16 cellular contexts compared by ENCODE assay signal in genomic region chr19:35340431-35340830, GRCh38. TPM values are rescaled to one million over a fixed set of nuclear protein-coding genes. Genes with fewer than 3 reads are reported as not detected.
A peak's percentile ranks its signal among the peaks of the same experiment; 100 is the strongest.
DNase-seq lines count a peak whose midpoint lies in the region; ATAC-seq and TF ChIP-seq lines count a peak whose summit lies in the region.
"Had no signal": no experiment of that assay in that cellular context is flagged by ENCODE, and none has a peak within 500 bp of the region (broad histone marks: within the 10 kb centered on the region; RNA-seq: fewer than 3 reads in every experiment).

No MANE protein-coding gene starts in this region.

- H3K4me3 ChIP-seq in lower lobe of right lung: no peak overlapping the region
- H3K4me3 ChIP-seq: GM23248 had no signal

- no peaks in the 10 kb centered on the region for H3K27me3 ChIP-seq in lower lobe of right lung (ENCODE audit: low read depth)
- H3K27me3 ChIP-seq: BE2C had no signal

- CTCF ChIA-PET in activated B cell treated with CpG ODN at 0.5 μM for 24 hours (lab: Charles Lee): interaction anchor here (0.7 kb wide), 1 partner anchor 12 kb away, joined by 3 read pairs; no protein-coding TSS in a partner anchor

- H3K9me3 Mint-ChIP-seq in natural killer cell treated with Interleukin-12 subunit alpha and Interleukin-12 subunit beta and Interleukin-15 and Interleukin-18, amount 100 ng/mL, for 72 hours: no peaks in the 10 kb centered on the region
- no peaks in the 10 kb centered on the region for H3K9me3 Mint-ChIP-seq in natural killer cell
- no peaks in the 10 kb centered on the region for H3K9me3 Mint-ChIP-seq in activated B cell treated with CpG ODN at 0.5 μM for 24 hours
- H3K9me3 Mint-ChIP-seq in stimulated activated naive B cell treated with anti-CD40 and anti-IgM and Interleukin-4, amounts not matched to agents 10 μg/mL and 1 μg/mL and 100 μg/mL, for 72 hours: no peaks in the 10 kb centered on the region
- H3K9me3 Mint-ChIP-seq: CD8-positive, alpha-beta memory T cell had no signal

- peaks cover 11 to 15% of the 10 kb centered on the region in 2 donors for H3K27me3 Mint-ChIP-seq in natural killer cell treated with Interleukin-12 subunit alpha and Interleukin-12 subunit beta and Interleukin-15 and Interleukin-18, amount 100 ng/mL, for 72 hours
- H3K27me3 Mint-ChIP-seq in natural killer cell (ENCODE audit: low read depth in 2 of 2): peaks cover 0 to 2% of the 10 kb centered on the region in 2 donors
- no peaks in the 10 kb centered on the region for H3K27me3 Mint-ChIP-seq in activated B cell treated with CpG ODN at 0.5 μM for 24 hours
- no peaks in the 10 kb centered on the region for H3K27me3 Mint-ChIP-seq in stimulated activated naive B cell treated with anti-CD40 and anti-IgM and Interleukin-4, amounts not matched to agents 10 μg/mL and 1 μg/mL and 100 μg/mL, for 72 hours

- H3K4me3 Mint-ChIP-seq in natural killer cell treated with Interleukin-12 subunit alpha and Interleukin-12 subunit beta and Interleukin-15 and Interleukin-18, amount 100 ng/mL, for 72 hours: no peak overlapping the region
- H3K4me3 Mint-ChIP-seq in natural killer cell (no peak overlapping the region), activated B cell treated with CpG ODN at 0.5 μM for 24 hours (no peak overlapping the region)
- no peak overlapping the region for H3K4me3 Mint-ChIP-seq in stimulated activated naive B cell treated with anti-CD40 and anti-IgM and Interleukin-4, amounts not matched to agents 10 μg/mL and 1 μg/mL and 100 μg/mL, for 72 hours
- H3K4me3 Mint-ChIP-seq: CD8-positive, alpha-beta memory T cell had no signal

- no peak for ATAC-seq in natural killer cell treated with Interleukin-12 subunit alpha and Interleukin-12 subunit beta and Interleukin-15 and Interleukin-18, amount 100 ng/mL, for 72 hours
- no peak for ATAC-seq in natural killer cell
- ATAC-seq in activated B cell treated with CpG ODN at 0.5 μM for 24 hours (ENCODE audit: low read depth): no peak
- no peak for ATAC-seq in lower lobe of right lung
- no peak for ATAC-seq in stimulated activated naive B cell treated with anti-CD40 and anti-IgM and Interleukin-4, amounts not matched to agents 10 μg/mL and 1 μg/mL and 100 μg/mL, for 72 hours (replicated peaks)
- ATAC-seq in HG03442 (IDR thresholded peaks at IDR 0.05; ENCODE audit: unreplicated experiment): no peak
- ATAC-seq: HepG2 had no signal

- POLR2A ChIA-PET in activated B cell treated with CpG ODN at 0.5 μM for 24 hours (lab: Charles Lee): interaction anchor here (0.7 to 2.9 kb wide), 4 partner anchors 9 to 404 kb away, joined by 3 to 23 read pairs (median 4); partner anchors contain the start of gene CD22

- H3K9me3 ChIP-seq in lower lobe of right lung: no peaks in the 10 kb centered on the region
- H3K9me3 ChIP-seq: BE2C, Caco-2 had no signal

- no peaks in the 10 kb centered on the region for H3K36me3 ChIP-seq in lower lobe of right lung
- H3K36me3 ChIP-seq: BE2C had no signal

- H3K4me1 Mint-ChIP-seq in natural killer cell treated with Interleukin-12 subunit alpha and Interleukin-12 subunit beta and Interleukin-15 and Interleukin-18, amount 100 ng/mL, for 72 hours (ENCODE audit: low read depth in 2 of 2): peaks cover 10 to 17% of the 10 kb centered on the region in 2 donors
- H3K4me1 Mint-ChIP-seq in natural killer cell (no peaks in the 10 kb centered on the region), activated B cell treated with CpG ODN at 0.5 μM for 24 hours (peaks cover 82% of the 10 kb centered on the region)
- H3K4me1 Mint-ChIP-seq in stimulated activated naive B cell treated with anti-CD40 and anti-IgM and Interleukin-4, amounts not matched to agents 10 μg/mL and 1 μg/mL and 100 μg/mL, for 72 hours: peaks cover 59 to 85% of the 10 kb centered on the region in 2 donors
- H3K4me1 Mint-ChIP-seq: CD8-positive, alpha-beta memory T cell had no signal

- no peak overlapping the region for H3K27ac Mint-ChIP-seq in natural killer cell treated with Interleukin-12 subunit alpha and Interleukin-12 subunit beta and Interleukin-15 and Interleukin-18, amount 100 ng/mL, for 72 hours
- H3K27ac Mint-ChIP-seq in natural killer cell: no peak overlapping the region
- H3K27ac Mint-ChIP-seq in activated B cell treated with CpG ODN at 0.5 μM for 24 hours: peak overlapping the region; percentile 37
- peak overlapping the region; percentile 47 for H3K27ac Mint-ChIP-seq in stimulated activated naive B cell treated with anti-CD40 and anti-IgM and Interleukin-4, amounts not matched to agents 10 μg/mL and 1 μg/mL and 100 μg/mL, for 72 hours

- intact Hi-C loops in natural killer cell (cut with micrococcal nuclease): no loop called here
- intact Hi-C loops in activated B cell treated with CpG ODN at 0.5 μM for 24 hours (cut with micrococcal nuclease): loop anchor here (10.0 kb wide), 1 partner anchor 276 kb away; no protein-coding TSS in a partner anchor
- intact Hi-C loops in lower lobe of right lung (cut with DNase I): no loop called here

- TF ChIP-seq CTCF in natural killer cell (IDR thresholded peaks at IDR 0.05): no peak
- no peak for TF ChIP-seq CTCF in activated B cell treated with CpG ODN at 0.5 μM for 24 hours (IDR thresholded peaks at IDR 0.05)
- TF ChIP-seq CTCF in lower lobe of right lung (IDR thresholded peaks at IDR 0.05): no peak

- H3K4me1 ChIP-seq in lower lobe of right lung: no peaks in the 10 kb centered on the region
- H3K4me1 ChIP-seq: BE2C, Caco-2 had no signal

- no peak overlapping the region for H3K27ac ChIP-seq in lower lobe of right lung
- H3K27ac ChIP-seq: GM23248 had no signal

- no peaks in the 10 kb centered on the region for H3K36me3 Mint-ChIP-seq in natural killer cell treated with Interleukin-12 subunit alpha and Interleukin-12 subunit beta and Interleukin-15 and Interleukin-18, amount 100 ng/mL, for 72 hours
- no peaks in the 10 kb centered on the region for H3K36me3 Mint-ChIP-seq in natural killer cell
- peaks cover 92% of the 10 kb centered on the region for H3K36me3 Mint-ChIP-seq in activated B cell treated with CpG ODN at 0.5 μM for 24 hours (ENCODE audit: low read depth)
- H3K36me3 Mint-ChIP-seq in stimulated activated naive B cell treated with anti-CD40 and anti-IgM and Interleukin-4, amounts not matched to agents 10 μg/mL and 1 μg/mL and 100 μg/mL, for 72 hours: peaks cover 57 to 80% of the 10 kb centered on the region in 2 donors
- H3K36me3 Mint-ChIP-seq: CD8-positive, alpha-beta memory T cell had no signal

- peak; percentile 12 for DNase-seq in natural killer cell treated with Interleukin-12 subunit alpha and Interleukin-12 subunit beta and Interleukin-15 and Interleukin-18, amount 100 ng/mL, for 72 hours (ENCODE audit: low spot score)
- DNase-seq in natural killer cell (no peak), activated B cell treated with CpG ODN at 0.5 μM for 24 hours (no peak), lower lobe of right lung (peak; percentile 19), midbrain (lab: John Stamatoyannopoulos, UW) (no peak), NOMO-1 treated with DMSO at 0.1 percent for 48 hours (lab: John Stamatoyannopoulos, UW; ENCODE audit: unreplicated experiment) (no peak)
- no peak for DNase-seq in stimulated activated naive B cell treated with anti-CD40 and anti-IgM and Interleukin-4, amounts not matched to agents 10 μg/mL and 1 μg/mL and 100 μg/mL, for 72 hours
- DNase-seq: BE2C; Caco-2; CD8-positive, alpha-beta memory T cell; DND-41; GF-D8; GM23248; H7 had no signal

RNA-seq across cellular contexts. Expression of gene FFAR1, which starts 7.3 kb away (rescaled TPM):
- total RNA-seq in natural killer cell treated with Interleukin-12 subunit alpha and Interleukin-12 subunit beta and Interleukin-15 and Interleukin-18, amount 100 ng/mL, for 72 hours: under 1 TPM; 0.19 to 0.36 TPM
- under 1 TPM in 2 of 3 donors, not detected in 1; 0.30 to 0.47 TPM for total RNA-seq in natural killer cell
- 5.1 and 6.0 TPM in 2 replicates for total RNA-seq in activated B cell treated with CpG ODN at 0.5 μM for 24 hours
- not detected for total RNA-seq in lower lobe of right lung
- total RNA-seq: Caco-2; CD8-positive, alpha-beta memory T cell; GM23248; H7; HepG2 had no signal

RNA-seq across cellular contexts. Expression of gene CD22, which starts 11.4 kb away (rescaled TPM):
- total RNA-seq in natural killer cell treated with Interleukin-12 subunit alpha and Interleukin-12 subunit beta and Interleukin-15 and Interleukin-18, amount 100 ng/mL, for 72 hours: 10 to 100 TPM in 1 of 2 donors, 1 to 10 TPM in 1; 1.1 to 15.0 TPM
- 1 to 10 TPM; 4.3 to 7.0 (median 6.0) TPM for total RNA-seq in natural killer cell
- total RNA-seq in activated B cell treated with CpG ODN at 0.5 μM for 24 hours: 920 and 1,096 TPM in 2 replicates
- 19.1 TPM for total RNA-seq in lower lobe of right lung
- total RNA-seq: Caco-2, GM23248, H7 had no signal

RNA-seq across cellular contexts. Expression of gene FFAR3, which starts 17.8 kb away (rescaled TPM):
- total RNA-seq in natural killer cell treated with Interleukin-12 subunit alpha and Interleukin-12 subunit beta and Interleukin-15 and Interleukin-18, amount 100 ng/mL, for 72 hours: under 1 TPM in 1 of 2 donors, not detected in 1; 0.62 TPM
- total RNA-seq in natural killer cell (1 to 10 TPM in 1 of 3 donors, under 1 TPM in 1, not detected in 1; 0.92 to 2.7 TPM), activated B cell treated with CpG ODN at 0.5 μM for 24 hours (0.16 TPM in 1 of 2 replicates, not detected in the other), lower lobe of right lung (not detected)
- total RNA-seq: Caco-2; CD8-positive, alpha-beta memory T cell; GM23248; H7; HepG2 had no signal

RNA-seq across cellular contexts. Expression of gene GPR42, which starts 30.4 kb away (rescaled TPM):
- total RNA-seq in natural killer cell treated with Interleukin-12 subunit alpha and Interleukin-12 subunit beta and Interleukin-15 and Interleukin-18, amount 100 ng/mL, for 72 hours: under 1 TPM in 1 of 2 donors, not detected in 1; 0.56 TPM
- total RNA-seq in natural killer cell: 1 to 10 TPM in 1 of 3 donors, under 1 TPM in 1, not detected in 1; 0.19 to 1.5 TPM
- total RNA-seq in activated B cell treated with CpG ODN at 0.5 μM for 24 hours: not detected in 2 replicates
- not detected for total RNA-seq in lower lobe of right lung
- total RNA-seq: Caco-2; CD8-positive, alpha-beta memory T cell; GM23248; H7; HepG2 had no signal

RNA-seq across cellular contexts. Expression of gene MAG, which starts 48.5 kb away (rescaled TPM):
- under 1 TPM in 1 of 2 donors, not detected in 1; 0.38 TPM for total RNA-seq in natural killer cell treated with Interleukin-12 subunit alpha and Interleukin-12 subunit beta and Interleukin-15 and Interleukin-18, amount 100 ng/mL, for 72 hours
- total RNA-seq in natural killer cell (not detected), activated B cell treated with CpG ODN at 0.5 μM for 24 hours (0.22 and 0.31 TPM in 2 replicates), lower lobe of right lung (not detected)
- total RNA-seq: CD8-positive, alpha-beta memory T cell; GM23248 had no signal

Comparison
In these comparisons a context has a peak if more than half of its experiments do, and no peak if none do; other contexts are left out.
1. DNase-seq: peak in natural killer cell treated with Interleukin-12 subunit alpha and Interleukin-12 subunit beta and Interleukin-15 and Interleukin-18, amount 100 ng/mL, for 72 hours (single experiment) and lower lobe of right lung (single experiment); none in natural killer cell (single experiment), activated B cell treated with CpG ODN at 0.5 μM for 24 hours (single experiment), stimulated activated naive B cell treated with anti-CD40 and anti-IgM and Interleukin-4, amounts not matched to agents 10 μg/mL and 1 μg/mL and 100 μg/mL, for 72 hours (single experiment), midbrain (single experiment) and NOMO-1 treated with DMSO at 0.1 percent for 48 hours (single experiment).
2. H3K27ac Mint-ChIP-seq: peak in activated B cell treated with CpG ODN at 0.5 μM for 24 hours (single experiment) and stimulated activated naive B cell treated with anti-CD40 and anti-IgM and Interleukin-4, amounts not matched to agents 10 μg/mL and 1 μg/mL and 100 μg/mL, for 72 hours (single experiment); none in natural killer cell treated with Interleukin-12 subunit alpha and Interleukin-12 subunit beta and Interleukin-15 and Interleukin-18, amount 100 ng/mL, for 72 hours (0 of 2) and natural killer cell (0 of 2).
3. RNA of gene CD22, which starts 11.4 kb away (total RNA-seq): 920 to 1,096 TPM in activated B cell treated with CpG ODN at 0.5 μM for 24 hours; 19.1 TPM in lower lobe of right lung (single experiment), 1.1 to 15.0 TPM in natural killer cell treated with Interleukin-12 subunit alpha and Interleukin-12 subunit beta and Interleukin-15 and Interleukin-18, amount 100 ng/mL, for 72 hours and 4.3 to 7.0 TPM in natural killer cell; every median in the first group is over 10 times any median in the second.